24 cellular contexts compared by ENCODE assay signal in genomic region chr20:63504642-63505041, GRCh38.
"Had no signal": no experiment of that assay in that cellular context is flagged by ENCODE, and none has a peak within 500 bp of the region (broad histone marks: within the 10 kb centered on the region; RNA-seq: fewer than 3 reads in every experiment).

No MANE protein-coding gene starts in this region.

- H3K4me1 ChIP-seq: testis, thyroid gland, upper lobe of right lung had no signal

- DNase-seq: hippocampal formation; left colon; left lung; lower lobe of right lung; mammary epithelial cell; mesenchymal stem cell; naive thymus-derived CD8-positive, alpha-beta T cell; occipital lobe; ovary; stimulated activated CD4-positive, alpha-beta T cell treated with anti-CD3 and anti-CD28 coated beads, Interleukin-12 subunit alpha, Interleukin-12 subunit beta, amount 100 ng/mL, for 4 hours; stimulated activated CD4-positive, alpha-beta T cell treated with anti-CD3 and anti-CD28 coated beads, Interleukin-15, amount 100 ng/mL, for 24 hours; stimulated activated CD4-positive, alpha-beta T cell treated with anti-CD3 and anti-CD28 coated beads, Interleukin-2, amount 100 ng/mL, for 24 hours; stimulated activated CD4-positive, alpha-beta T cell treated with anti-CD3 and anti-CD28 coated beads, Interleukin-4, amount 100 ng/mL, for 1 hour; stimulated activated naive B cell treated with anti-CD40 and anti-IgM and Interleukin-4, amounts not matched to agents 10 μg/mL and 1 μg/mL and 100 μg/mL, for 72 hours; stimulated activated naive CD8-positive, alpha-beta T cell treated with anti-CD3 and anti-CD28 coated beads, Interleukin-15, Interleukin-2, amounts not matched to agents 100 U/mL and 50 U/mL, for 24 hours; stomach; testis; thyroid gland; trophoblast cell; upper lobe of right lung had no signal

- ATAC-seq: left colon; left lung; lower lobe of right lung; naive thymus-derived CD8-positive, alpha-beta T cell; sciatic nerve; stimulated activated naive B cell treated with anti-CD40 and anti-IgM and Interleukin-4, amounts not matched to agents 10 μg/mL and 1 μg/mL and 100 μg/mL, for 72 hours; stimulated activated naive CD8-positive, alpha-beta T cell treated with anti-CD3 and anti-CD28 coated beads, Interleukin-15, Interleukin-2, amounts not matched to agents 100 U/mL and 50 U/mL, for 24 hours; upper lobe of right lung had no signal

- FAIRE-seq: keratinocyte had no signal

- H3K27me3 ChIP-seq: ovary, testis had no signal

- H3K27ac ChIP-seq: left lung, lower lobe of right lung, ovary, right atrium auricular region, skin epidermis, stomach, testis, thyroid gland, upper lobe of right lung had no signal

- H3K4me3 ChIP-seq: left lung, lower lobe of right lung, ovary, right atrium auricular region, skin epidermis, stomach, testis, thyroid gland, upper lobe of right lung had no signal

- H3K9me3 ChIP-seq: testis, thyroid gland, upper lobe of right lung had no signal

- H3K36me3 ChIP-seq: left lung, lower lobe of right lung, ovary, right atrium auricular region, stomach, thyroid gland, upper lobe of right lung had no signal
